ENCODE assay signal across 8 cellular contexts in genomic region chr7:129952653-129953560, GRCh38. TPM values are rescaled to one million over a fixed set of nuclear protein-coding genes. Genes with fewer than 3 reads are reported as not detected.
DNase-seq lines count a peak whose midpoint lies in the region; ATAC-seq and TF ChIP-seq lines count a peak whose summit lies in the region.

Gene UBE2H (minus strand): TSS chr7:129952960. CDS start chr7:129952555, 405 bp downstream.

- WGBS in right lobe of liver (ENCODE audit: insufficient coverage, low coverage, low lambda C conversion rate, missing lambda C conversion rate) = 8% methylated on average over 23 of the region's 58 CpGs

- CTCF ChIA-PET in BJ (lab: Yijun Ruan, JAX) = interaction anchor here (1.7 kb wide), 2 partner anchors 57 to 123 kb away, joined by 7 read pairs; no protein-coding TSS in a partner anchor

- peak; percentile 61 for ATAC-seq in GM19328 (IDR thresholded peaks at IDR 0.05; ENCODE audit: unreplicated experiment)
- ATAC-seq in HG03521 (IDR thresholded peaks at IDR 0.05; ENCODE audit: unreplicated experiment) = peak; percentile 68
- peak; percentile 72 to 83 (median 82) for ATAC-seq in right lobe of liver

- POLR2A ChIA-PET in BJ (lab: Charles Lee) = no interaction called here

- intact Hi-C loops in right lobe of liver (cut with DNase I) = no loop called here

- TF ChIP-seq POLR2A in right lobe of liver (IDR thresholded peaks at IDR 0.05) = peak; percentile 94

- no peaks in the 10 kb centered on the region for H3K9me3 ChIP-seq in right lobe of liver

- no peaks in the 10 kb centered on the region for H3K27me3 ChIP-seq in BJ (ENCODE audit: control insufficient read depth, insufficient read depth, low read length)
- H3K27me3 ChIP-seq in right lobe of liver = no peaks in the 10 kb centered on the region

- H3K36me3 ChIP-seq in BJ (ENCODE audit: control insufficient read depth, insufficient read depth, low read length) (no peaks in the 10 kb centered on the region), right lobe of liver (no peaks in the 10 kb centered on the region)

- TF ChIP-seq CTCF in BJ (IDR thresholded peaks at IDR 0.05; ENCODE audit: insufficient read depth, low read depth, low read length) = no peak
- TF ChIP-seq CTCF in right lobe of liver (IDR thresholded peaks at IDR 0.05) = no peak

- peak within 1 kb of the TSS; percentile 96 to 100 (median 99) for H3K27ac ChIP-seq in right lobe of liver

- DNase-seq in BJ (ENCODE audit: low read depth) (peak; percentile 32), NCI-H774 (lab: John Stamatoyannopoulos, UW) (peak; percentile 89), dermis microvascular lymphatic vessel endothelial cell (ENCODE audit: low read depth in 2 of 2) (peak; percentile 86 to 94), right lobe of liver (peak; percentile 93 to 95 (median 95))
- peak; percentile 90 to 91 for DNase-seq in activated CD4-positive, alpha-beta T cell treated with anti-CD3 and anti-CD28 coated beads, Interleukin-2, amount 50 U/mL, for 48 hours
- peak; percentile 90 for DNase-seq in stimulated activated CD4-positive, alpha-beta T cell treated with anti-CD3 and anti-CD28 coated beads, Interleukin-4, amount 100 ng/mL, for 24 hours

- H3K4me3 ChIP-seq in BJ (ENCODE audit: low read depth, low read length) (peak within 1 kb of the TSS; percentile 82), right lobe of liver (peak within 1 kb of the TSS; percentile 88 to 99 (median 88))

- H3K4me1 ChIP-seq in right lobe of liver = peaks cover 0 to 22% (median 3%) of the 10 kb centered on the region in 4 donors

RNA-seq across cellular contexts. Expression of gene UBE2H, which starts in this region (rescaled TPM):
- polyA plus RNA-seq in BJ (2011; rRNA removed) = 37.0 and 93.3 TPM in 2 replicates
- polyA minus RNA-seq in BJ (2011; rRNA and poly(A)+ RNA removed) = 34.5 and 44.9 TPM in 2 replicates
- total RNA-seq in dermis microvascular lymphatic vessel endothelial cell (43.4 and 45.6 TPM in 2 replicates), right lobe of liver (10 to 100 TPM; 27.4 to 47.0 (median 35.6) TPM)

Comparison
In these comparisons a context has a peak if more than half of its experiments do, and no peak if none do; other contexts are left out.
1. Peak in every context shown above with its lines: DNase-seq, ATAC-seq, H3K4me3 ChIP-seq and H3K27ac ChIP-seq.
2. DNase-seq: peak in every context shown above with its lines; median percentile 95 in right lobe of liver; 90 in activated CD4-positive, alpha-beta T cell treated with anti-CD3 and anti-CD28 coated beads, Interleukin-2, amount 50 U/mL, for 48 hours; 90 in dermis microvascular lymphatic vessel endothelial cell; 90 in stimulated activated CD4-positive, alpha-beta T cell treated with anti-CD3 and anti-CD28 coated beads, Interleukin-4, amount 100 ng/mL, for 24 hours; 89 in NCI-H774; 32 in BJ.